In genomic region chr10:113651898-113652297, GRCh38 we compare ENCODE assay signal across 1 cellular context.
TF ChIP-seq lines count a peak whose summit lies in the region.

No MANE protein-coding gene starts in this region.

TF ChIP-seq in HepG2, 621 proteins besides CTCF, POLR2A, EP300 and RAD21:
- TF ChIP-seq ZNF704 (CRISPR knock-in tag; IDR thresholded peaks at IDR 0.05; ENCODE audit: borderline replicate concordance) (no peak), IKZF5 (CRISPR knock-in tag; IDR thresholded peaks at IDR 0.05) (no peak), CBX5 (CRISPR knock-in tag; IDR thresholded peaks at IDR 0.05; ENCODE audit: borderline replicate concordance) (no peak), ZNF607 (CRISPR knock-in tag; IDR thresholded peaks at IDR 0.05; ENCODE audit: borderline replicate concordance) (no peak), ZNF879 (CRISPR knock-in tag; IDR thresholded peaks at IDR 0.05) (no peak), ZNF275 (CRISPR knock-in tag; IDR thresholded peaks at IDR 0.05; ENCODE audit: borderline replicate concordance) (no peak), TEF (CRISPR knock-in tag; IDR thresholded peaks at IDR 0.05) (no peak), ZNF549 (CRISPR knock-in tag; IDR thresholded peaks at IDR 0.05) (no peak), GTF3A (CRISPR knock-in tag; conservative IDR thresholded peaks at IDR 0.05) (no peak), ZFY (CRISPR knock-in tag; IDR thresholded peaks at IDR 0.05) (no peak), ZNF318 (CRISPR knock-in tag; IDR thresholded peaks at IDR 0.05) (no peak), NFRKB (IDR thresholded peaks at IDR 0.05) (no peak), ETV5 (CRISPR knock-in tag; IDR thresholded peaks at IDR 0.05; ENCODE audit: borderline replicate concordance) (no peak), ZBTB4 (CRISPR knock-in tag; IDR thresholded peaks at IDR 0.05; ENCODE audit: borderline replicate concordance) (no peak), ZNF44 (CRISPR knock-in tag; IDR thresholded peaks at IDR 0.05) (no peak), ATF7 (IDR thresholded peaks at IDR 0.05) (no peak), ATF7 (CRISPR knock-in tag; IDR thresholded peaks at IDR 0.05) (no peak), ZBTB39 (CRISPR knock-in tag; IDR thresholded peaks at IDR 0.05) (no peak), ATF2 (CRISPR knock-in tag; IDR thresholded peaks at IDR 0.05) (no peak)
